Comparison of ENCODE assay signal across 11 cellular contexts in the genomic region with DNA sequence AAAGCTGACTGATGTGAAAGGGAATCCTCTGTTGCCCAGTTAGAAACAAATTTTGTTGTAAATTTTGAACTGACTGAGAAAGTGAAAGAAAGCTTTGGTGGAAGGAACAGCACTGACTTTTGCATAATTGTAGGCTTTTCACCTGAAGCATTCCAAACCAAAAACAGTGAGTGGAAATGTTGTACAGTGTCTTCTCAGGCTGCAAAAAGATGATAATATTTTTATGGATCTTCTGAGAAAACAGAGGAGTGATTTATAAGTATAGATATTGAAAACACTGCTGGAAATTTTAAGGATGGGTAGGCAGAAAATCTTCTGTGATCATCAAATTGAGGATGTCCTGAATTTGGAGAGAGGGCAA. TPM values are rescaled to one million over a fixed set of nuclear protein-coding genes. Genes with fewer than 3 reads are reported as not detected.
DNase-seq lines count a peak whose midpoint lies in the region; ATAC-seq and TF ChIP-seq lines count a peak whose summit lies in the region.
"Had no signal": no experiment of that assay in that cellular context is flagged by ENCODE, and none has a peak within 500 bp of the region (broad histone marks: within the 10 kb centered on the region; RNA-seq: fewer than 3 reads in every experiment).

No MANE protein-coding gene starts in this region.

- H3K79me2 ChIP-seq in osteoblast (ENCODE audit: insufficient read depth, low read length): peaks cover 51% of the 10 kb centered on the region

- H3K4me1 ChIP-seq in left ventricle myocardium inferior: peaks cover 40% of the 10 kb centered on the region
- peaks cover 72% of the 10 kb centered on the region for H3K4me1 ChIP-seq in osteoblast (ENCODE audit: insufficient read depth, low read length)
- H3K4me1 ChIP-seq: BLaER1 had no signal

- no peaks in the 10 kb centered on the region for H3K27me3 ChIP-seq in left ventricle myocardium inferior (ENCODE audit: low read depth)
- H3K27me3 ChIP-seq in dorsolateral prefrontal cortex: no peaks in the 10 kb centered on the region
- H3K27me3 ChIP-seq in osteoblast (ENCODE audit: insufficient read depth, low read length): no peaks in the 10 kb centered on the region
- H3K27me3 ChIP-seq: BLaER1 had no signal

- peak overlapping the region; percentile 65 for H3K27ac ChIP-seq in left ventricle myocardium inferior (replicated peaks)
- H3K27ac ChIP-seq in dorsolateral prefrontal cortex: peak overlapping the region; percentile 3 to 89 (median 78)
- peak overlapping the region; percentile 98 for H3K27ac ChIP-seq in osteoblast (ENCODE audit: low read depth, low read length)
- H3K27ac ChIP-seq: BLaER1 had no signal

- no peaks in the 10 kb centered on the region for H4K20me1 ChIP-seq in osteoblast (ENCODE audit: insufficient read depth, low read length)
- H4K20me1 ChIP-seq: BLaER1 had no signal

- H3K36me3 ChIP-seq in left ventricle myocardium inferior: no peaks in the 10 kb centered on the region
- H3K36me3 ChIP-seq in osteoblast (ENCODE audit: insufficient read depth, low read length): peaks cover 5% of the 10 kb centered on the region
- H3K36me3 ChIP-seq: BLaER1 had no signal

- ATAC-seq in left ventricle myocardium superior: no peak

- H3K4me3 ChIP-seq in left ventricle myocardium inferior: no peak overlapping the region
- H3K4me3 ChIP-seq in dorsolateral prefrontal cortex: peak overlapping the region in 37 of 59 donors; percentile 0 to 59 (median 29)
- H3K4me3 ChIP-seq in osteoblast (ENCODE audit: insufficient read depth, low read length): peak overlapping the region; percentile 51
- H3K4me3 ChIP-seq: BLaER1, lung had no signal

- DNase-seq in left ventricle myocardium inferior: no peak
- no peak for DNase-seq in left ventricle myocardium superior
- no peak for DNase-seq in dorsolateral prefrontal cortex
- no peak for DNase-seq in osteoblast (ENCODE audit: insufficient read length, low spot score, missing footprints)
- no peak for DNase-seq in cerebellum (ENCODE audit: low spot score)
- DNase-seq in NCI-H1417 treated with DMSO at 0.1 percent for 48 hours (lab: John Stamatoyannopoulos, UW): no peak
- DNase-seq in activated CD8-positive, alpha-beta memory T cell treated with anti-CD3 and anti-CD28 coated beads, Interleukin-2, amount 50 U/mL, for 48 hours: no peak
- no peak for DNase-seq in activated CD4-positive, alpha-beta T cell treated with anti-CD3 and anti-CD28 coated beads, Interleukin-2, amount 50 U/mL, for 1 hour
- DNase-seq: stimulated activated CD4-positive, alpha-beta T cell treated with anti-CD3 and anti-CD28 coated beads, Interleukin-1b, Interleukin-23, amount 100 ng/mL, for 48 hours had no signal

- no peak for TF ChIP-seq CTCF in left ventricle myocardium inferior (IDR thresholded peaks at IDR 0.05; ENCODE audit: borderline replicate concordance)
- TF ChIP-seq CTCF in dorsolateral prefrontal cortex (IDR thresholded peaks at IDR 0.05 in 54 of 56, conservative IDR thresholded peaks at IDR 0.05 in 2 of 56; ENCODE audit: low read depth in 1 of 56, partially characterized antibody in 56 of 56): no peak
- no peak for TF ChIP-seq CTCF in osteoblast (IDR thresholded peaks at IDR 0.05; ENCODE audit: extremely low read depth, low read depth, low read length)

- peak overlapping the region; percentile 80 for H3K4me2 ChIP-seq in osteoblast (ENCODE audit: insufficient read depth, low read length)
- H3K4me2 ChIP-seq: BLaER1 had no signal

- intact Hi-C loops in left ventricle myocardium inferior (cut with micrococcal nuclease): loop anchor here (10.0 kb wide), 1 partner anchor 90 kb away; no protein-coding TSS in a partner anchor
- intact Hi-C loops in left ventricle myocardium superior (cut with micrococcal nuclease): no loop called here
- intact Hi-C loops in dorsolateral prefrontal cortex (cut with DNase I): loop anchor here in 1 of 2 donors (5.0 kb wide), 1 partner anchor 38 kb away; the partner anchor contains the start of gene LURAP1L

- no peak overlapping the region for H2AFZ ChIP-seq in osteoblast (ENCODE audit: low read length)

- H3K9me3 ChIP-seq in left ventricle myocardium inferior (replicated peaks): no peaks in the 10 kb centered on the region
- H3K9me3 ChIP-seq in osteoblast (ENCODE audit: low read depth, low read length): no peaks in the 10 kb centered on the region
- H3K9me3 ChIP-seq: BLaER1 had no signal

RNA-seq across cellular contexts. Expression of gene LURAP1L, which starts 40.0 kb away (rescaled TPM):
- 2.6 TPM for total RNA-seq in left ventricle myocardium inferior
- total RNA-seq in left ventricle myocardium superior: 2.4 TPM
- 10 to 100 TPM in 58 of 120 experiments, 1 to 10 TPM in 62; 2.9 to 37.9 (median 9.8) TPM for total RNA-seq in dorsolateral prefrontal cortex
- 88.3 and 107 TPM in 2 replicates for total RNA-seq in osteoblast
- total RNA-seq in cerebellum: 13.3 TPM
